23 cellular contexts compared by ENCODE assay signal in genomic region chr1:40701684-40702083, GRCh38. TPM values are rescaled to one million over a fixed set of nuclear protein-coding genes. Genes with fewer than 3 reads are reported as not detected.
DNase-seq lines count a peak whose midpoint lies in the region; ATAC-seq and TF ChIP-seq lines count a peak whose summit lies in the region.
"Had no signal": no experiment of that assay in that cellular context is flagged by ENCODE, and none has a peak within 500 bp of the region (broad histone marks: within the 10 kb centered on the region; RNA-seq: fewer than 3 reads in every experiment).

No MANE protein-coding gene starts in this region.

- H3K27ac Mint-ChIP-seq in activated CD4-positive, alpha-beta T cell treated with anti-CD3 and anti-CD28 coated beads for 36 hours: peak overlapping the region; percentile 31
- H3K27ac Mint-ChIP-seq in WTC11: peak overlapping the region; percentile 51; the same call in 1 of the 2 replicates
- H3K27ac Mint-ChIP-seq: activated CD8-positive, alpha-beta memory T cell treated with anti-CD3 and anti-CD28 coated beads, Interleukin-2, amount 10 ng/mL, durations not matched to agents 7 days and 5 days had no signal

- peaks cover 20% of the 10 kb centered on the region for H3K36me3 Mint-ChIP-seq in activated CD4-positive, alpha-beta T cell treated with anti-CD3 and anti-CD28 coated beads for 36 hours (ENCODE audit: low read depth)
- no peaks in the 10 kb centered on the region for H3K36me3 Mint-ChIP-seq in WTC11

- no peak for ATAC-seq in activated CD4-positive, alpha-beta T cell treated with anti-CD3 and anti-CD28 coated beads for 36 hours
- no peak for ATAC-seq in WTC11
- ATAC-seq in HG02840 (IDR thresholded peaks at IDR 0.05; ENCODE audit: low FRiP score, unreplicated experiment): no peak
- ATAC-seq: activated CD8-positive, alpha-beta memory T cell treated with anti-CD3 and anti-CD28 coated beads, Interleukin-2, amount 10 ng/mL, durations not matched to agents 7 days and 5 days; stimulated activated naive CD8-positive, alpha-beta T cell treated with anti-CD3 and anti-CD28 coated beads, Interleukin-15, amount 100 ng/mL, for 72 hours had no signal

- H3K27ac ChIP-seq in neutrophil: peak overlapping the region; percentile 64
- H3K27ac ChIP-seq: SK-N-MC had no signal

- intact Hi-C loops in activated CD4-positive, alpha-beta T cell treated with anti-CD3 and anti-CD28 coated beads for 36 hours (cut with DNase I, micrococcal nuclease): no loop called here

- no peaks in the 10 kb centered on the region for H3K9me3 ChIP-seq in HAP-1
- H3K9me3 ChIP-seq in neutrophil: no peaks in the 10 kb centered on the region

- POLR2A ChIA-PET in activated CD4-positive, alpha-beta T cell treated with anti-CD3 and anti-CD28 coated beads for 36 hours (lab: Charles Lee): interaction anchor here (0.6 to 2.6 kb wide), 2 partner anchors 10 to 834 kb away, joined by 3 to 12 read pairs; partner anchors contain the start of gene NFYC
- POLR2A ChIA-PET in WTC11 (lab: Charles Lee): interaction anchor here (5.8 kb wide), 1 partner anchor 10 kb away, joined by 29 read pairs; the partner anchor contains the start of gene NFYC

- no peak overlapping the region for H3K4me3 Mint-ChIP-seq in activated CD4-positive, alpha-beta T cell treated with anti-CD3 and anti-CD28 coated beads for 36 hours
- no peak overlapping the region for H3K4me3 Mint-ChIP-seq in WTC11
- H3K4me3 Mint-ChIP-seq: activated CD8-positive, alpha-beta memory T cell treated with anti-CD3 and anti-CD28 coated beads, Interleukin-2, amount 10 ng/mL, durations not matched to agents 7 days and 5 days had no signal

- no peaks in the 10 kb centered on the region for H3K9me3 Mint-ChIP-seq in activated CD4-positive, alpha-beta T cell treated with anti-CD3 and anti-CD28 coated beads for 36 hours (ENCODE audit: low read depth)
- H3K9me3 Mint-ChIP-seq in WTC11: no peaks in the 10 kb centered on the region
- H3K9me3 Mint-ChIP-seq: stimulated activated naive CD8-positive, alpha-beta T cell treated with anti-CD3 and anti-CD28 coated beads, Interleukin-15, amount 100 ng/mL, for 72 hours had no signal

- no peaks in the 10 kb centered on the region for H3K27me3 ChIP-seq in HAP-1 (ENCODE audit: low read depth)
- no peaks in the 10 kb centered on the region for H3K27me3 ChIP-seq in neutrophil

- H3K4me1 ChIP-seq in HAP-1 (peaks cover 19% of the 10 kb centered on the region), neutrophil (ENCODE audit: control insufficient read depth in 1 of 2, insufficient read depth in 1 of 2, low read depth in 1 of 2, low read length in 1 of 2) (peaks cover 50 to 64% of the 10 kb centered on the region in 2 experiments)

- H3K4me1 Mint-ChIP-seq in activated CD4-positive, alpha-beta T cell treated with anti-CD3 and anti-CD28 coated beads for 36 hours: peaks cover 70% of the 10 kb centered on the region
- H3K4me1 Mint-ChIP-seq in WTC11: peaks cover 34% of the 10 kb centered on the region

- in situ Hi-C loops in HAP-1 (cut with MboI; ENCODE audit: low sequenced_read_pairs): no loop called here

- no peak for DNase-seq in activated CD4-positive, alpha-beta T cell treated with anti-CD3 and anti-CD28 coated beads for 36 hours
- DNase-seq in activated CD4-positive, alpha-beta T cell treated with anti-CD3 and anti-CD28 coated beads, Interleukin-2, amount 50 U/mL, for 48 hours: no peak
- peak; percentile 32 to 70 for DNase-seq in HAP-1 (ENCODE audit: low spot score in 2 of 2)
- DNase-seq in WTC11 (ENCODE audit: low spot score): no peak
- no peak for DNase-seq in islet precursor cell
- DNase-seq in NCI-H524 treated with DMSO at 0.1 percent for 48 hours (lab: John Stamatoyannopoulos, UW): no peak
- DNase-seq: 8988T; activated CD4-positive, alpha-beta T cell treated with anti-CD3 and anti-CD28 coated beads, Interleukin-2, amount 50 U/mL, for 1 hour; activated CD8-positive, alpha-beta memory T cell treated with anti-CD3 and anti-CD28 coated beads, Interleukin-2, amount 10 ng/mL, durations not matched to agents 7 days and 5 days; activated naive CD4-positive, alpha-beta T cell treated with Interleukin-2 at 50 U/mL for 16 hours; activated T-cell treated with anti-CD3 and anti-CD28 coated beads, Interleukin-2, amount 50 U/mL, for 48 hours; cortex of kidney; DMS153; foreskin fibroblast; head of caudate nucleus; NCI-H1105 treated with DMSO at 0.1 percent for 48 hours; NCI-H2029; nucleus accumbens; stimulated activated naive CD8-positive, alpha-beta T cell treated with anti-CD3 and anti-CD28 coated beads, Interleukin-15, amount 100 ng/mL, for 72 hours; T-helper 2 cell had no signal

- TF ChIP-seq CTCF in WTC11 (IDR thresholded peaks at IDR 0.05) (no peak), neutrophil (IDR thresholded peaks at IDR 0.05) (no peak)

- H3K36me3 ChIP-seq in HAP-1 (replicated peaks) (no peaks in the 10 kb centered on the region), neutrophil (no peaks in the 10 kb centered on the region)

- H3K4me3 ChIP-seq in HAP-1 (no peak overlapping the region), neutrophil (ENCODE audit: low read depth in 1 of 2, low read length in 1 of 2) (no peak overlapping the region)
- H3K4me3 ChIP-seq: SK-N-MC had no signal

- H3K27me3 Mint-ChIP-seq in activated CD4-positive, alpha-beta T cell treated with anti-CD3 and anti-CD28 coated beads for 36 hours: no peaks in the 10 kb centered on the region
- no peaks in the 10 kb centered on the region for H3K27me3 Mint-ChIP-seq in WTC11 (ENCODE audit: low read depth)
- H3K27me3 Mint-ChIP-seq: activated CD8-positive, alpha-beta memory T cell treated with anti-CD3 and anti-CD28 coated beads, Interleukin-2, amount 10 ng/mL, durations not matched to agents 7 days and 5 days; stimulated activated naive CD8-positive, alpha-beta T cell treated with anti-CD3 and anti-CD28 coated beads, Interleukin-15, amount 100 ng/mL, for 72 hours had no signal

- CTCF ChIA-PET in activated CD4-positive, alpha-beta T cell treated with anti-CD3 and anti-CD28 coated beads for 36 hours (lab: Charles Lee): interaction anchor here (0.6 to 5.6 kb wide), 5 partner anchors 10 to 29 kb away, joined by 3 to 20 read pairs (median 3); partner anchors contain the start of gene NFYC
- CTCF ChIA-PET in WTC11 (lab: Charles Lee): no interaction called here

TF ChIP-seq in WTC11, 78 proteins besides CTCF, POLR2A, EP300 and RAD21 (continues in another document):
- TF ChIP-seq ZNF532 (CRISPR knock-in tag; IDR thresholded peaks at IDR 0.05; ENCODE audit: borderline replicate concordance) (no peak), GRHL2 (CRISPR knock-in tag; IDR thresholded peaks at IDR 0.05; ENCODE audit: insufficient replicate concordance, severe bottlenecking) (no peak), ZNF281 (CRISPR knock-in tag; IDR thresholded peaks at IDR 0.05) (no peak), ETV6 (CRISPR knock-in tag; IDR thresholded peaks at IDR 0.05) (no peak)

RNA-seq across cellular contexts. Expression of gene NFYC, which starts 10.2 kb away (rescaled TPM):
- 10 to 100 TPM; 53.6 to 85.4 TPM for total RNA-seq in activated CD4-positive, alpha-beta T cell treated with anti-CD3 and anti-CD28 coated beads for 36 hours
- 46.5 to 47.5 TPM (median 47.4 TPM) in 3 replicates for total RNA-seq in WTC11 (2021)

RNA-seq across cellular contexts. Expression of gene RIMS3, which starts 36.2 kb away (rescaled TPM):
- total RNA-seq in activated CD4-positive, alpha-beta T cell treated with anti-CD3 and anti-CD28 coated beads for 36 hours: 1 to 10 TPM; 2.7 TPM
- 19.8 to 19.9 TPM (median 19.8 TPM) in 3 replicates for total RNA-seq in WTC11 (2021)

Comparison
In these comparisons a context has a peak if more than half of its experiments do, and no peak if none do; other contexts are left out.
1. DNase-seq: peak in HAP-1 (2 of 2); none in activated CD4-positive, alpha-beta T cell treated with anti-CD3 and anti-CD28 coated beads for 36 hours (single experiment), activated CD4-positive, alpha-beta T cell treated with anti-CD3 and anti-CD28 coated beads, Interleukin-2, amount 50 U/mL, for 48 hours (0 of 2), WTC11 (single experiment), islet precursor cell (single experiment) and NCI-H524 treated with DMSO at 0.1 percent for 48 hours (single experiment).